7 cellular contexts compared by ENCODE assay signal in genomic region chr15:101206173-101206572, GRCh38. TPM values are rescaled to one million over a fixed set of nuclear protein-coding genes. Genes with fewer than 3 reads are reported as not detected.
DNase-seq lines count a peak whose midpoint lies in the region; ATAC-seq and TF ChIP-seq lines count a peak whose summit lies in the region.

No MANE protein-coding gene starts in this region.

- DNase-seq in RWPE1 (ENCODE audit: low spot score): no peak
- peak; percentile 68 for DNase-seq in activated T-helper 2 cell treated with anti-CD3 and anti-CD28 coated beads, Interferon-gamma antibody, Interleukin-2, Interleukin-4, amounts not matched to agents 10 μg/mL and 5 μg/mL and 100 μg/mL, durations not matched to agents 14 hours and 24 hours and 36 hours (ENCODE audit: low spot score)
- peak; percentile 89 for DNase-seq in mesenchymal stem cell
- DNase-seq in stimulated activated naive CD4-positive, alpha-beta T cell (lab: John Stamatoyannopoulos, UW): peak in 5 of 6 experiments; percentile 14 to 53 (median 35)
- DNase-seq in iPS-NIHi7 (ENCODE audit: extremely low spot score): no peak
- no peak for DNase-seq in HT-29 (ENCODE audit: low spot score)

- TF ChIP-seq CTCF in RWPE1 (conservative IDR thresholded peaks at IDR 0.05; ENCODE audit: low read depth) (no peak), gastroesophageal sphincter (IDR thresholded peaks at IDR 0.05) (no peak)

- H3K36me3 Mint-ChIP-seq in activated T-helper 2 cell treated with anti-CD3 and anti-CD28 coated beads, Interferon-gamma antibody, Interleukin-2, Interleukin-4, amounts not matched to agents 10 μg/mL and 5 μg/mL and 100 μg/mL, durations not matched to agents 14 hours and 24 hours and 36 hours (ENCODE audit: low read depth): peaks cover 48% of the 10 kb centered on the region

- CTCF ChIA-PET in RWPE1 (lab: Yijun Ruan, JAX): no interaction called here

- H3K4me1 ChIP-seq in mesenchymal stem cell (ENCODE audit: control insufficient read depth, insufficient read depth, low read depth, low read length) (peaks cover 13% of the 10 kb centered on the region), gastroesophageal sphincter (peaks cover 12 to 90% (median 19%) of the 10 kb centered on the region in 3 donors)

- peak overlapping the region; percentile 55 for H4K8ac ChIP-seq in mesenchymal stem cell (ENCODE audit: low read length)

- no peak for ATAC-seq in gastroesophageal sphincter

- no peak overlapping the region for H2BK5ac ChIP-seq in mesenchymal stem cell (ENCODE audit: low read depth, low read length, poor library complexity, severe bottlenecking)

- no peak overlapping the region for H4K91ac ChIP-seq in mesenchymal stem cell (ENCODE audit: low read length)

- H3K9me3 ChIP-seq in mesenchymal stem cell (ENCODE audit: control insufficient read depth, low read length): no peaks in the 10 kb centered on the region
- H3K9me3 ChIP-seq in gastroesophageal sphincter: no peaks in the 10 kb centered on the region

- peak overlapping the region; percentile 71 for H3K4me3 Mint-ChIP-seq in activated T-helper 2 cell treated with anti-CD3 and anti-CD28 coated beads, Interferon-gamma antibody, Interleukin-2, Interleukin-4, amounts not matched to agents 10 μg/mL and 5 μg/mL and 100 μg/mL, durations not matched to agents 14 hours and 24 hours and 36 hours (ENCODE audit: low read depth)

- no peak overlapping the region for H2BK15ac ChIP-seq in mesenchymal stem cell (ENCODE audit: low read depth, poor library complexity, severe bottlenecking)

- no peak overlapping the region for H3K4ac ChIP-seq in mesenchymal stem cell (ENCODE audit: low read depth in 1 of 2, low read length in 2 of 2)

- WGBS in mesenchymal stem cell: 55% methylated on average over 12 of the region's 12 CpGs
- WGBS in gastroesophageal sphincter (ENCODE audit: low coverage in 1 of 2), 2 donors: 55 to 58% methylated on average over 7 to 10 of the region's 12 CpGs

- peaks cover 83% of the 10 kb centered on the region for H3K4me1 Mint-ChIP-seq in activated T-helper 2 cell treated with anti-CD3 and anti-CD28 coated beads, Interferon-gamma antibody, Interleukin-2, Interleukin-4, amounts not matched to agents 10 μg/mL and 5 μg/mL and 100 μg/mL, durations not matched to agents 14 hours and 24 hours and 36 hours (ENCODE audit: low read depth)

- TF ChIP-seq POLR2A in gastroesophageal sphincter (IDR thresholded peaks at IDR 0.05): no peak

- H3K79me1 ChIP-seq in mesenchymal stem cell (replicated peaks; ENCODE audit: low read length, poor library complexity, severe bottlenecking): no peaks in the 10 kb centered on the region

- no peak overlapping the region for H2BK12ac ChIP-seq in mesenchymal stem cell (ENCODE audit: low read length in 2 of 2)

- peak overlapping the region; percentile 14 for H3K9ac ChIP-seq in mesenchymal stem cell (ENCODE audit: low read length)

- POLR2A ChIA-PET in RWPE1 (lab: Yijun Ruan, JAX; ENCODE audit: low non-redundant PET): no interaction called here

- no peak overlapping the region for H2AFZ ChIP-seq in mesenchymal stem cell (ENCODE audit: low read depth, low read length)

- H3K4me3 ChIP-seq in mesenchymal stem cell (ENCODE audit: insufficient read depth in 1 of 2, low read depth in 1 of 2, low read length in 2 of 2) (no peak overlapping the region), gastroesophageal sphincter (no peak overlapping the region)

- no peaks in the 10 kb centered on the region for H3K27me3 Mint-ChIP-seq in activated T-helper 2 cell treated with anti-CD3 and anti-CD28 coated beads, Interferon-gamma antibody, Interleukin-2, Interleukin-4, amounts not matched to agents 10 μg/mL and 5 μg/mL and 100 μg/mL, durations not matched to agents 14 hours and 24 hours and 36 hours (ENCODE audit: low read depth)

- H2BK120ac ChIP-seq in mesenchymal stem cell (ENCODE audit: low read depth, low read length): no peak overlapping the region

- H3K18ac ChIP-seq in mesenchymal stem cell (ENCODE audit: low read depth in 1 of 2, low read length in 2 of 2): peak overlapping the region in 1 of 2 experiments; percentile 19

- H3K27me3 ChIP-seq in mesenchymal stem cell (ENCODE audit: control insufficient read depth in 1 of 2, insufficient read depth in 1 of 2, low read length in 2 of 2) (no peaks in the 10 kb centered on the region), gastroesophageal sphincter (no peaks in the 10 kb centered on the region)

- TF ChIP-seq EP300 in gastroesophageal sphincter (IDR thresholded peaks at IDR 0.05): no peak

- peak overlapping the region; percentile 40 for H3K27ac ChIP-seq in RWPE1
- H3K27ac ChIP-seq in mesenchymal stem cell (ENCODE audit: low read length, poor library complexity, severe bottlenecking): peak overlapping the region; percentile 43
- peak overlapping the region in 1 of 4 donors; percentile 19 for H3K27ac ChIP-seq in gastroesophageal sphincter

- no peaks in the 10 kb centered on the region for H3K9me3 Mint-ChIP-seq in activated T-helper 2 cell treated with anti-CD3 and anti-CD28 coated beads, Interferon-gamma antibody, Interleukin-2, Interleukin-4, amounts not matched to agents 10 μg/mL and 5 μg/mL and 100 μg/mL, durations not matched to agents 14 hours and 24 hours and 36 hours

- no peak overlapping the region for H2AK5ac ChIP-seq in mesenchymal stem cell (ENCODE audit: low read length, severe bottlenecking)

- H3K36me3 ChIP-seq in mesenchymal stem cell (ENCODE audit: control insufficient read depth in 1 of 2, insufficient read depth in 2 of 2, low read depth in 1 of 2, low read length in 2 of 2) (no peaks in the 10 kb centered on the region), gastroesophageal sphincter (no peaks in the 10 kb centered on the region)

- H3K14ac ChIP-seq in mesenchymal stem cell (ENCODE audit: low read length in 2 of 2): no peak overlapping the region

- peak overlapping the region; percentile 54 for H3K4me2 ChIP-seq in mesenchymal stem cell (ENCODE audit: low read length, poor library complexity, severe bottlenecking)

- intact Hi-C loops in activated T-helper 2 cell treated with anti-CD3 and anti-CD28 coated beads, Interferon-gamma antibody, Interleukin-2, Interleukin-4, amounts not matched to agents 10 μg/mL and 5 μg/mL and 100 μg/mL, durations not matched to agents 14 hours and 24 hours and 36 hours (cut with micrococcal nuclease): loop anchor here (1.0 to 10.0 kb wide), 6 partner anchors 18 to 611 kb away; no protein-coding TSS in a partner anchor

- H3K27ac Mint-ChIP-seq in activated T-helper 2 cell treated with anti-CD3 and anti-CD28 coated beads, Interferon-gamma antibody, Interleukin-2, Interleukin-4, amounts not matched to agents 10 μg/mL and 5 μg/mL and 100 μg/mL, durations not matched to agents 14 hours and 24 hours and 36 hours: peak overlapping the region; percentile 89

- no peak overlapping the region for H3K23ac ChIP-seq in mesenchymal stem cell (ENCODE audit: low read length in 2 of 2)

RNA-seq across cellular contexts. Expression of gene CHSY1, which starts 45.7 kb away (rescaled TPM):
- 50.5 and 52.2 TPM in 2 replicates for total RNA-seq in activated T-helper 2 cell treated with anti-CD3 and anti-CD28 coated beads, Interferon-gamma antibody, Interleukin-2, Interleukin-4, amounts not matched to agents 10 μg/mL and 5 μg/mL and 100 μg/mL, durations not matched to agents 14 hours and 24 hours and 36 hours
- polyA plus RNA-seq in mesenchymal stem cell (2013, experiment 1 of 2): 30.7 TPM
- 32.2 TPM for polyA plus RNA-seq in mesenchymal stem cell (2013, experiment 2 of 2)
- total RNA-seq in HT-29 (2014; rRNA removed; shearing (Covaris generic)): 6.9 and 7.4 TPM in 2 replicates
- total RNA-seq in gastroesophageal sphincter: 10 to 100 TPM; 13.8 to 30.6 (median 19.9) TPM

Comparison
In these comparisons a context has a peak if more than half of its experiments do, and no peak if none do; other contexts are left out.
1. DNase-seq: peak in activated T-helper 2 cell treated with anti-CD3 and anti-CD28 coated beads, Interferon-gamma antibody, Interleukin-2, Interleukin-4, amounts not matched to agents 10 μg/mL and 5 μg/mL and 100 μg/mL, durations not matched to agents 14 hours and 24 hours and 36 hours (single experiment), mesenchymal stem cell (single experiment) and stimulated activated naive CD4-positive, alpha-beta T cell (5 of 6); none in RWPE1 (single experiment), iPS-NIHi7 (single experiment) and HT-29 (single experiment).